1 cellular context compared by ENCODE assay signal in genomic region chr5:113020461-113021273, GRCh38.
TF ChIP-seq lines count a peak whose summit lies in the region.

No MANE protein-coding gene starts in this region.

TF ChIP-seq in WTC11, 78 proteins besides CTCF, POLR2A, EP300 and RAD21 (continued from another document):
- TF ChIP-seq, protein P1, sequence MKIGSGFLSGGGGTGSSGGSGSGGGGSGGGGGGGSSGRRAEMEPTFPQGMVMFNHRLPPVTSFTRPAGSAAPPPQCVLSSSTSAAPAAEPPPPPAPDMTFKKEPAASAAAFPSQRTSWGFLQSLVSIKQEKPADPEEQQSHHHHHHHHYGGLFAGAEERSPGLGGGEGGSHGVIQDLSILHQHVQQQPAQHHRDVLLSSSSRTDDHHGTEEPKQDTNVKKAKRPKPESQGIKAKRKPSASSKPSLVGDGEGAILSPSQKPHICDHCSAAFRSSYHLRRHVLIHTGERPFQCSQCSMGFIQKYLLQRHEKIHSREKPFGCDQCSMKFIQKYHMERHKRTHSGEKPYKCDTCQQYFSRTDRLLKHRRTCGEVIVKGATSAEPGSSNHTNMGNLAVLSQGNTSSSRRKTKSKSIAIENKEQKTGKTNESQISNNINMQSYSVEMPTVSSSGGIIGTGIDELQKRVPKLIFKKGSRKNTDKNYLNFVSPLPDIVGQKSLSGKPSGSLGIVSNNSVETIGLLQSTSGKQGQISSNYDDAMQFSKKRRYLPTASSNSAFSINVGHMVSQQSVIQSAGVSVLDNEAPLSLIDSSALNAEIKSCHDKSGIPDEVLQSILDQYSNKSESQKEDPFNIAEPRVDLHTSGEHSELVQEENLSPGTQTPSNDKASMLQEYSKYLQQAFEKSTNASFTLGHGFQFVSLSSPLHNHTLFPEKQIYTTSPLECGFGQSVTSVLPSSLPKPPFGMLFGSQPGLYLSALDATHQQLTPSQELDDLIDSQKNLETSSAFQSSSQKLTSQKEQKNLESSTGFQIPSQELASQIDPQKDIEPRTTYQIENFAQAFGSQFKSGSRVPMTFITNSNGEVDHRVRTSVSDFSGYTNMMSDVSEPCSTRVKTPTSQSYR (CRISPR knock-in tag; IDR thresholded peaks at IDR 0.05), result no peak
- TF ChIP-seq ZNF423 (CRISPR knock-in tag; IDR thresholded peaks at IDR 0.05) (no peak), CREM (CRISPR knock-in tag; IDR thresholded peaks at IDR 0.05) (no peak)
